Comparison of ENCODE assay signal across 8 cellular contexts in genomic region chr4:112252234-112252633, GRCh38. TPM values are rescaled to one million over a fixed set of nuclear protein-coding genes. Genes with fewer than 3 reads are reported as not detected.
"Had no signal": no experiment of that assay in that cellular context is flagged by ENCODE, and none has a peak within 500 bp of the region (broad histone marks: within the 10 kb centered on the region; RNA-seq: fewer than 3 reads in every experiment).

No MANE protein-coding gene starts in this region.

- H3K27ac ChIP-seq: GM23248, HL-60 had no signal

- DNase-seq: GM23248, GOT3, H7, HFFc6 had no signal

- H3K9me3 ChIP-seq: HAP-1 had no signal

- ATAC-seq: HCT116, HepG2 had no signal

- H3K36me3 ChIP-seq: HAP-1 had no signal

- H3K4me3 ChIP-seq: GM23248, HAP-1 had no signal

RNA-seq across cellular contexts. Expression of gene ALPK1, which starts 44.9 kb away (rescaled TPM):
- total RNA-seq: H7 had no signal
